Comparison of ENCODE assay signal across 18 cellular contexts in the genomic region with DNA sequence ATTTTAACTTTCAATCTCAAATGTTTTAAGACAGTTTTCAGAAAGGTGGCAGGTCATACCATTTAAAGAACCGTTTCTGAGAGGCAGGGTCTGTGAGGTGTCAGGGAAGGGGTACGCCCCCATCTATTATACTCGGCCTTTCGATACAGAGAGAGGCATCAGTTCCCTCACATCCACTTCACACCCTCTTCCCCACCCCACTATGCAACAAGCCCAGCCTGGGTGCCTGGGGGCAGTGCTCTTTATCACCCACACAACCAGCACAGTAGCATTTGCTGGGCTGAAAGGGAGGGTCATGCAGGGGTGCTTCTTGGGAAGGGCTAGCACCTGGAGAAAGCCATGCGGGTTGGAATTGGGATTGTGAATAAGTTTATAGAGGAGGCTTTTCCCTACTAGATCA. TPM values are rescaled to one million over a fixed set of nuclear protein-coding genes. Genes with fewer than 3 reads are reported as not detected.
DNase-seq lines count a peak whose midpoint lies in the region; ATAC-seq lines count a peak whose summit lies in the region.
"Had no signal": no experiment of that assay in that cellular context is flagged by ENCODE, and none has a peak within 500 bp of the region (broad histone marks: within the 10 kb centered on the region; RNA-seq: fewer than 3 reads in every experiment).

No MANE protein-coding gene starts in this region.

- H3K27me3 Mint-ChIP-seq in activated T-helper 2 cell treated with anti-CD3 and anti-CD28 coated beads, Interferon-gamma antibody, Interleukin-2, Interleukin-4, amounts not matched to agents 10 μg/mL and 5 μg/mL and 100 μg/mL, durations not matched to agents 14 hours and 24 hours and 36 hours (ENCODE audit: low read depth) = peaks cover 3% of the 10 kb centered on the region

- no peaks in the 10 kb centered on the region for H3K36me3 Mint-ChIP-seq in activated T-helper 2 cell treated with anti-CD3 and anti-CD28 coated beads, Interferon-gamma antibody, Interleukin-2, Interleukin-4, amounts not matched to agents 10 μg/mL and 5 μg/mL and 100 μg/mL, durations not matched to agents 14 hours and 24 hours and 36 hours (ENCODE audit: low read depth)
- H3K36me3 Mint-ChIP-seq: activated naive CD8-positive, alpha-beta T cell treated with anti-CD3 and anti-CD28 coated beads, Interleukin-2, amount 10 ng/mL, durations not matched to agents 7 days and 5 days had no signal

- H3K4me3 Mint-ChIP-seq in activated T-helper 2 cell treated with anti-CD3 and anti-CD28 coated beads, Interferon-gamma antibody, Interleukin-2, Interleukin-4, amounts not matched to agents 10 μg/mL and 5 μg/mL and 100 μg/mL, durations not matched to agents 14 hours and 24 hours and 36 hours (ENCODE audit: low read depth) = no peak overlapping the region
- H3K4me3 Mint-ChIP-seq: activated naive CD8-positive, alpha-beta T cell treated with anti-CD3 and anti-CD28 coated beads, Interleukin-2, amount 10 ng/mL, durations not matched to agents 7 days and 5 days had no signal

- DNase-seq in activated T-helper 2 cell treated with anti-CD3 and anti-CD28 coated beads, Interferon-gamma antibody, Interleukin-2, Interleukin-4, amounts not matched to agents 10 μg/mL and 5 μg/mL and 100 μg/mL, durations not matched to agents 14 hours and 24 hours and 36 hours (ENCODE audit: low spot score) = no peak
- no peak for DNase-seq in activated T-cell treated with anti-CD3 and anti-CD28 coated beads, Interleukin-2, amount 50 U/mL, for 1 hour
- no peak for DNase-seq in NCI-H2107 treated with DMSO at 0.1 percent for 48 hours (lab: John Stamatoyannopoulos, UW; ENCODE audit: unreplicated experiment)
- no peak for DNase-seq in stimulated activated naive CD4-positive, alpha-beta T cell treated with Interleukin-2 at 50 U/mL for 16 hours (lab: John Stamatoyannopoulos, UW)
- DNase-seq: activated CD4-positive, alpha-beta T cell treated with anti-CD3 and anti-CD28 coated beads for 4 hours; activated naive CD8-positive, alpha-beta T cell treated with anti-CD3 and anti-CD28 coated beads, Interleukin-2, amount 10 ng/mL, durations not matched to agents 7 days and 5 days; activated T-cell treated with anti-CD3 and anti-CD28 coated beads for 4 hours; Calu3; effector CD8-positive, alpha-beta T cell; left ventricle myocardium inferior; NK-92 treated with Interleukin-12 subunit alpha and Interleukin-12 subunit beta, amount 100 ng/mL, for 24 hours; psoas muscle had no signal

- H3K9me3 Mint-ChIP-seq in activated T-helper 2 cell treated with anti-CD3 and anti-CD28 coated beads, Interferon-gamma antibody, Interleukin-2, Interleukin-4, amounts not matched to agents 10 μg/mL and 5 μg/mL and 100 μg/mL, durations not matched to agents 14 hours and 24 hours and 36 hours = no peaks in the 10 kb centered on the region
- H3K9me3 Mint-ChIP-seq: activated naive CD8-positive, alpha-beta T cell treated with anti-CD3 and anti-CD28 coated beads, Interleukin-2, amount 10 ng/mL, durations not matched to agents 7 days and 5 days had no signal

- H3K4me1 Mint-ChIP-seq in activated T-helper 2 cell treated with anti-CD3 and anti-CD28 coated beads, Interferon-gamma antibody, Interleukin-2, Interleukin-4, amounts not matched to agents 10 μg/mL and 5 μg/mL and 100 μg/mL, durations not matched to agents 14 hours and 24 hours and 36 hours (ENCODE audit: low read depth) = no peaks in the 10 kb centered on the region
- H3K4me1 Mint-ChIP-seq: activated naive CD8-positive, alpha-beta T cell treated with anti-CD3 and anti-CD28 coated beads, Interleukin-2, amount 10 ng/mL, durations not matched to agents 7 days and 5 days had no signal

- H3K27ac Mint-ChIP-seq in activated T-helper 2 cell treated with anti-CD3 and anti-CD28 coated beads, Interferon-gamma antibody, Interleukin-2, Interleukin-4, amounts not matched to agents 10 μg/mL and 5 μg/mL and 100 μg/mL, durations not matched to agents 14 hours and 24 hours and 36 hours = no peak overlapping the region
- H3K27ac Mint-ChIP-seq: activated naive CD8-positive, alpha-beta T cell treated with anti-CD3 and anti-CD28 coated beads, Interleukin-2, amount 10 ng/mL, durations not matched to agents 7 days and 5 days had no signal

- ATAC-seq in GM18508 (IDR thresholded peaks at IDR 0.05; ENCODE audit: insufficient read depth, unreplicated experiment) (peak; percentile 7), GM19467 (IDR thresholded peaks at IDR 0.05; ENCODE audit: unreplicated experiment) (peak; percentile 9), HG02798 (IDR thresholded peaks at IDR 0.05; ENCODE audit: poor library complexity, unreplicated experiment) (peak; percentile 26), HG03439 (IDR thresholded peaks at IDR 0.05; ENCODE audit: unreplicated experiment) (peak; percentile 28)
- ATAC-seq: psoas muscle had no signal

- intact Hi-C loops in activated T-helper 2 cell treated with anti-CD3 and anti-CD28 coated beads, Interferon-gamma antibody, Interleukin-2, Interleukin-4, amounts not matched to agents 10 μg/mL and 5 μg/mL and 100 μg/mL, durations not matched to agents 14 hours and 24 hours and 36 hours (cut with micrococcal nuclease) = no loop called here

RNA-seq across cellular contexts. Expression of a gene that starts 56.0 kb away (rescaled TPM):
- not detected in 2 replicates for total RNA-seq in activated T-helper 2 cell treated with anti-CD3 and anti-CD28 coated beads, Interferon-gamma antibody, Interleukin-2, Interleukin-4, amounts not matched to agents 10 μg/mL and 5 μg/mL and 100 μg/mL, durations not matched to agents 14 hours and 24 hours and 36 hours
- total RNA-seq: activated naive CD8-positive, alpha-beta T cell treated with anti-CD3 and anti-CD28 coated beads, Interleukin-2, amount 10 ng/mL, durations not matched to agents 7 days and 5 days; bronchial epithelial cell; Calu3; psoas muscle; T-helper 2 cell treated with Interferon-gamma antibody and Interleukin-4, amounts not matched to agents 100 ng/mL and 5 ng/mL, for 36 hours had no signal
